Comparison of ENCODE assay signal across 12 cellular contexts in genomic region chr3:10443791-10444429, GRCh38.
DNase-seq lines count a peak whose midpoint lies in the region; ATAC-seq and TF ChIP-seq lines count a peak whose summit lies in the region.
"Had no signal": no experiment of that assay in that cellular context is flagged by ENCODE, and none has a peak within 500 bp of the region (broad histone marks: within the 10 kb centered on the region; RNA-seq: fewer than 3 reads in every experiment).

No MANE protein-coding gene starts in this region.

- H3K4me1 ChIP-seq in neuronal stem cell (ENCODE audit: control insufficient read depth in 2 of 2, insufficient read depth in 1 of 2, low read depth in 1 of 2, low read length in 2 of 2) (no peaks in the 10 kb centered on the region), aorta (ENCODE audit: control insufficient read depth in 1 of 2, insufficient read depth in 2 of 2, low read length in 2 of 2) (no peaks in the 10 kb centered on the region)
- H3K4me1 ChIP-seq: A549, BE2C had no signal

- H3K23ac ChIP-seq in neuronal stem cell (ENCODE audit: low read depth, low read length, poor library complexity): no peak overlapping the region

- H3K27ac ChIP-seq in neuronal stem cell (replicated peaks; ENCODE audit: low read length): no peak overlapping the region
- H3K27ac ChIP-seq in aorta (ENCODE audit: low read depth in 1 of 2, low read length in 2 of 2): no peak overlapping the region
- H3K27ac ChIP-seq in dorsolateral prefrontal cortex: peak overlapping the region in 12 of 59 donors; percentile 2 to 62 (median 42)
- H3K27ac ChIP-seq: A549 had no signal

- H3K9me3 ChIP-seq in neuronal stem cell (replicated peaks in 1 of 2; ENCODE audit: control insufficient read depth in 2 of 2, insufficient read depth in 1 of 2, low read depth in 1 of 2, low read length in 2 of 2) (no peaks in the 10 kb centered on the region), aorta (ENCODE audit: control insufficient read depth, low read length) (no peaks in the 10 kb centered on the region)
- H3K9me3 ChIP-seq: A549, BE2C had no signal

- no peak overlapping the region for H3K4me3 Mint-ChIP-seq in central memory CD8-positive, alpha-beta T cell
- H3K4me3 Mint-ChIP-seq: CD8-positive, alpha-beta memory T cell had no signal

- no peak overlapping the region for H2BK15ac ChIP-seq in neuronal stem cell (ENCODE audit: low read length)

- no peak for TF ChIP-seq CTCF in dorsolateral prefrontal cortex (IDR thresholded peaks at IDR 0.05 in 54 of 56, conservative IDR thresholded peaks at IDR 0.05 in 2 of 56; ENCODE audit: low read depth in 1 of 56, partially characterized antibody in 56 of 56)

- H3K9me3 Mint-ChIP-seq in central memory CD8-positive, alpha-beta T cell: no peaks in the 10 kb centered on the region
- H3K9me3 Mint-ChIP-seq: CD8-positive, alpha-beta memory T cell; IgD-negative memory B cell had no signal

- H4K91ac ChIP-seq in neuronal stem cell (ENCODE audit: low read depth, low read length, poor library complexity): no peak overlapping the region

- peaks cover 9% of the 10 kb centered on the region for H3K27me3 Mint-ChIP-seq in central memory CD8-positive, alpha-beta T cell

- H3K36me3 Mint-ChIP-seq in central memory CD8-positive, alpha-beta T cell (ENCODE audit: insufficient read depth): no peaks in the 10 kb centered on the region
- H3K36me3 Mint-ChIP-seq: CD8-positive, alpha-beta memory T cell had no signal

- H3K4me2 ChIP-seq in neuronal stem cell (ENCODE audit: insufficient read depth, low read length, poor library complexity, severe bottlenecking): no peak overlapping the region
- H3K4me2 ChIP-seq: A549 had no signal

- H3K79me1 ChIP-seq in neuronal stem cell (ENCODE audit: low read depth, low read length): no peaks in the 10 kb centered on the region

- H3K9ac ChIP-seq in neuronal stem cell (ENCODE audit: low read depth, low read length, poor library complexity): no peak overlapping the region

- peaks cover 10% of the 10 kb centered on the region for H3K4me1 Mint-ChIP-seq in central memory CD8-positive, alpha-beta T cell

- H3K18ac ChIP-seq in neuronal stem cell (ENCODE audit: low read length): peak overlapping the region; percentile 60

- H2BK12ac ChIP-seq in neuronal stem cell (ENCODE audit: low read length): no peak overlapping the region

- H3K4ac ChIP-seq in neuronal stem cell (ENCODE audit: low read length): no peak overlapping the region

- intact Hi-C loops in aorta (cut with DNase I) (no loop called here), dorsolateral prefrontal cortex (cut with DNase I) (no loop called here)

- H4K8ac ChIP-seq in neuronal stem cell (ENCODE audit: low read depth, low read length): no peak overlapping the region

- no peak overlapping the region for H3K14ac ChIP-seq in neuronal stem cell (ENCODE audit: low read length)

- H3K36me3 ChIP-seq in H7 (replicated peaks; ENCODE audit: control insufficient read depth, insufficient read depth, low read length): no peaks in the 10 kb centered on the region
- no peaks in the 10 kb centered on the region for H3K36me3 ChIP-seq in neuronal stem cell (replicated peaks in 1 of 2; ENCODE audit: control insufficient read depth in 2 of 2, insufficient read depth in 2 of 2, low read length in 2 of 2)
- no peaks in the 10 kb centered on the region for H3K36me3 ChIP-seq in aorta (ENCODE audit: control insufficient read depth in 1 of 2, insufficient read depth in 2 of 2, low read length in 1 of 2)
- H3K36me3 ChIP-seq: BE2C had no signal

- H2BK5ac ChIP-seq in neuronal stem cell (ENCODE audit: low read length): no peak overlapping the region

- peak; percentile 17 for DNase-seq in H7
- DNase-seq in central memory CD8-positive, alpha-beta T cell (ENCODE audit: low spot score in 2 of 2): no peak
- DNase-seq in neuronal stem cell (ENCODE audit: low spot score): no peak
- peak; percentile 17 to 59 for DNase-seq in aorta
- no peak for DNase-seq in iPS-NIHi7 (ENCODE audit: extremely low spot score)
- no peak for DNase-seq in dorsolateral prefrontal cortex
- DNase-seq: BE2C; CD8-positive, alpha-beta memory T cell; DMS53 had no signal

- no peak overlapping the region for H2AK5ac ChIP-seq in neuronal stem cell (ENCODE audit: low read depth, low read length)

- WGBS in neuronal stem cell (ENCODE audit: extremely low coverage in 2 of 2, insufficient read length in 2 of 2, insufficient replicate concordance in 1 of 2), 2 donors: no CpG with 5 or more reads among the region's 13 CpGs
- WGBS in aorta, 2 donors: 83 to 85% methylated on average over 13 of the region's 13 CpGs

- no peak overlapping the region for H2AFZ ChIP-seq in neuronal stem cell (ENCODE audit: low read length)

- H3K4me3 ChIP-seq in H7 (ENCODE audit: insufficient read depth, low read depth, low read length) (no peak overlapping the region), neuronal stem cell (ENCODE audit: low read length in 2 of 2) (no peak overlapping the region), aorta (ENCODE audit: low read length in 2 of 2) (no peak overlapping the region), dorsolateral prefrontal cortex (no peak overlapping the region)
- H3K4me3 ChIP-seq: A549 had no signal

- peak overlapping the region; percentile 72 for H3K27ac Mint-ChIP-seq in central memory CD8-positive, alpha-beta T cell (ENCODE audit: low read depth)

- H2BK120ac ChIP-seq in neuronal stem cell (ENCODE audit: low read depth, low read length): no peak overlapping the region

- ATAC-seq in central memory CD8-positive, alpha-beta T cell (replicated peaks; ENCODE audit: extremely low read depth, poor library complexity, severe bottlenecking): no peak
- ATAC-seq in aorta (ENCODE audit: low FRiP score) (no peak), GM21723 (IDR thresholded peaks at IDR 0.05; ENCODE audit: unreplicated experiment) (no peak)

- H3K27me3 ChIP-seq in H7 (ENCODE audit: control insufficient read depth, insufficient read depth, low read length) (no peaks in the 10 kb centered on the region), neuronal stem cell (ENCODE audit: control insufficient read depth in 3 of 3, insufficient read depth in 3 of 3, low read depth in 1 of 3, low read length in 3 of 3) (peaks cover 0 to 17% (median 0%) of the 10 kb centered on the region in 3 experiments), aorta (ENCODE audit: control insufficient read depth in 1 of 2, insufficient read depth in 2 of 2, low read length in 1 of 2) (no peaks in the 10 kb centered on the region), dorsolateral prefrontal cortex (peaks cover 0 to 8% (median 0%) of the 10 kb centered on the region in 45 donors)
- H3K27me3 ChIP-seq: BE2C had no signal

Comparison
In these comparisons a context has a peak if more than half of its experiments do, and no peak if none do; other contexts are left out.
1. DNase-seq: peak in H7 (single experiment) and aorta (2 of 2); none in central memory CD8-positive, alpha-beta T cell (0 of 2), neuronal stem cell (single experiment), iPS-NIHi7 (single experiment) and dorsolateral prefrontal cortex (0 of 10).